Comparison of ENCODE assay signal across 22 cellular contexts in genomic region chr2:81542119-81542518, GRCh38.
"Had no signal": no experiment of that assay in that cellular context is flagged by ENCODE, and none has a peak within 500 bp of the region (broad histone marks: within the 10 kb centered on the region; RNA-seq: fewer than 3 reads in every experiment).

No MANE protein-coding gene starts in this region.

- DNase-seq: dermis blood vessel endothelial cell; erythroblast; foreskin keratinocyte; kidney; left colon; left ventricle myocardium superior; mesenchymal stem cell; midbrain; nucleus accumbens; ovary; small intestine; stimulated activated CD4-positive, alpha-beta T cell treated with anti-CD3 and anti-CD28 coated beads, Interleukin-12 subunit alpha, Interleukin-12 subunit beta, amount 100 ng/mL, for 4 hours; stimulated activated naive CD4-positive, alpha-beta T cell; stomach; substantia nigra; transverse colon had no signal

- ATAC-seq: foreskin keratinocyte; left colon; left ventricle myocardium superior; natural killer cell treated with Interleukin-12 subunit alpha and Interleukin-12 subunit beta and Interleukin-15 and Interleukin-18, amount 100 ng/mL, for 72 hours had no signal

- H3K4me3 ChIP-seq: hepatocyte, lung, neural progenitor cell, ovary, right atrium auricular region, stomach, thoracic aorta, transverse colon had no signal
